ENCODE assay signal across 9 cellular contexts in the genomic region with DNA sequence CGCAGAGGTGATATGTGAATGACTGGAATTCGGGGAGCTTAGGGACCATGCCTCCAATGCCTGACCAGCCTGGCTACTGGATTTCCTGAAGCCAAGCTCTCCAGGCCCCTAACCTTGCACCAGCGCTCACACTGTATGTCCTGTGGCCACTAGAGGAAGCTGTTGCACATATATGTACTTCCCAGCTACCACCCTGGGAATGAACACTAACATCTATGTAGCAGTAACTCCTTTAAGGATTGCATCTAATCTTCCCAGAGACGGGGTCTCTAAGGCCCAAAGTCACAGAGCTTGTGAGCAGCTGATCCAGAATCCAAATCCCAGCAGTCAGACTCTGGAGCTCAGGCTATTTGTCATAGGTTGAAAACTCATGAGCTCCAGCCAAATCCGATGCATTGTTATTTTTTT. TPM values are rescaled to one million over a fixed set of nuclear protein-coding genes. Genes with fewer than 3 reads are reported as not detected.
DNase-seq lines count a peak whose midpoint lies in the region; ATAC-seq, FAIRE-seq and TF ChIP-seq lines count a peak whose summit lies in the region.
"Had no signal": no experiment of that assay in that cellular context is flagged by ENCODE, and none has a peak within 500 bp of the region (broad histone marks: within the 10 kb centered on the region; RNA-seq: fewer than 3 reads in every experiment).

No MANE protein-coding gene starts in this region.

- TF ChIP-seq CTCF in A549 (IDR thresholded peaks at IDR 0.05) (peak; percentile 49), WERI-Rb-1 (IDR thresholded peaks at IDR 0.05; ENCODE audit: low read depth, low read length) (peak; percentile 95)

- no peak overlapping the region for H3K4me3 ChIP-seq in A549
- no peak overlapping the region for H3K4me3 ChIP-seq in WERI-Rb-1 (ENCODE audit: low read depth, low read length)

- DNase-seq in A549 (ENCODE audit: low read depth in 1 of 2, low spot score in 1 of 2) (peak in 1 of 2 experiments; percentile 68), GDM1 (lab: John Stamatoyannopoulos, UW) (peak; percentile 39), NCI-H2171 (lab: John Stamatoyannopoulos, UW) (peak; percentile 68), WERI-Rb-1 (peak; percentile 80), hippocampal formation (lab: John Stamatoyannopoulos, UW) (peak; percentile 47 to 87), superior temporal gyrus (ENCODE audit: extremely low spot score) (peak; percentile 91)

- no peaks in the 10 kb centered on the region for H3K36me3 ChIP-seq in WERI-Rb-1

- H3K27ac ChIP-seq in A549 (no peak overlapping the region), WERI-Rb-1 (no peak overlapping the region)

- peak; percentile 57 to 64 for TF ChIP-seq RAD21 in A549 (conservative IDR thresholded peaks at IDR 0.05 in 1 of 2, IDR thresholded peaks at IDR 0.05 in 1 of 2)

- no peak overlapping the region for H3K4me3 Mint-ChIP-seq in stimulated activated memory B cell treated with anti-CD40 and anti-IgM and Interleukin-4, amounts not matched to agents 10 μg/mL and 1 μg/mL and 100 μg/mL, for 72 hours
- H3K4me3 Mint-ChIP-seq: immature natural killer cell had no signal

- ATAC-seq in A549: peak; percentile 91 to 96
- no peak for ATAC-seq in stimulated activated memory B cell treated with anti-CD40 and anti-IgM and Interleukin-4, amounts not matched to agents 10 μg/mL and 1 μg/mL and 100 μg/mL, for 72 hours
- ATAC-seq in GM19397 (IDR thresholded peaks at IDR 0.05; ENCODE audit: unreplicated experiment): no peak

- H3K27me3 ChIP-seq in WERI-Rb-1 (ENCODE audit: insufficient read depth, low read depth, severe bottlenecking): no peaks in the 10 kb centered on the region

- TF ChIP-seq EP300 in A549 (IDR thresholded peaks at IDR 0.05): no peak

- H3K4me1 ChIP-seq in A549: no peaks in the 10 kb centered on the region

- WGBS in A549 (ENCODE audit: missing lambda C conversion rate): 21% methylated on average over 5 of the region's 5 CpGs

- no peak for FAIRE-seq in A549 (lab: Jason Lieb, UNC)

- no peak for TF ChIP-seq POLR2A in A549 (IDR thresholded peaks at IDR 0.05; ENCODE audit: low read length)

- peaks cover 8% of the 10 kb centered on the region for H3K9me3 ChIP-seq in A549
- H3K9me3 ChIP-seq in WERI-Rb-1 (ENCODE audit: severe bottlenecking): no peaks in the 10 kb centered on the region

- no peak overlapping the region for H3K27ac Mint-ChIP-seq in stimulated activated memory B cell treated with anti-CD40 and anti-IgM and Interleukin-4, amounts not matched to agents 10 μg/mL and 1 μg/mL and 100 μg/mL, for 72 hours
- H3K27ac Mint-ChIP-seq: immature natural killer cell had no signal

- H3K4me1 Mint-ChIP-seq in stimulated activated memory B cell treated with anti-CD40 and anti-IgM and Interleukin-4, amounts not matched to agents 10 μg/mL and 1 μg/mL and 100 μg/mL, for 72 hours: no peaks in the 10 kb centered on the region
- H3K4me1 Mint-ChIP-seq: immature natural killer cell had no signal

- POLR2A ChIA-PET in A549 (lab: Yijun Ruan, JAX): no interaction called here

- H3K27me3 Mint-ChIP-seq in stimulated activated memory B cell treated with anti-CD40 and anti-IgM and Interleukin-4, amounts not matched to agents 10 μg/mL and 1 μg/mL and 100 μg/mL, for 72 hours: peaks cover 16% of the 10 kb centered on the region

- no peaks in the 10 kb centered on the region for H3K36me3 Mint-ChIP-seq in stimulated activated memory B cell treated with anti-CD40 and anti-IgM and Interleukin-4, amounts not matched to agents 10 μg/mL and 1 μg/mL and 100 μg/mL, for 72 hours

- H3K9me3 Mint-ChIP-seq in stimulated activated memory B cell treated with anti-CD40 and anti-IgM and Interleukin-4, amounts not matched to agents 10 μg/mL and 1 μg/mL and 100 μg/mL, for 72 hours: peaks cover 3% of the 10 kb centered on the region
- H3K9me3 Mint-ChIP-seq: immature natural killer cell had no signal

- no peak overlapping the region for H3K4me2 ChIP-seq in A549

- CTCF ChIA-PET in A549 (lab: Yijun Ruan, JAX): interaction anchor here (0.5 to 1.6 kb wide), 13 partner anchors 9 to 189 kb away, joined by 3 to 5 read pairs (median 4); no protein-coding TSS in a partner anchor

TF ChIP-seq in A549, 52 proteins besides CTCF, POLR2A, EP300 and RAD21:
- no peak for TF ChIP-seq JUNB (IDR thresholded peaks at IDR 0.05)
- TF ChIP-seq, protein P1, sequence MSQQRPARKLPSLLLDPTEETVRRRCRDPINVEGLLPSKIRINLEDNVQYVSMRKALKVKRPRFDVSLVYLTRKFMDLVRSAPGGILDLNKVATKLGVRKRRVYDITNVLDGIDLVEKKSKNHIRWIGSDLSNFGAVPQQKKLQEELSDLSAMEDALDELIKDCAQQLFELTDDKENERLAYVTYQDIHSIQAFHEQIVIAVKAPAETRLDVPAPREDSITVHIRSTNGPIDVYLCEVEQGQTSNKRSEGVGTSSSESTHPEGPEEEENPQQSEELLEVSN (IDR thresholded peaks at IDR 0.05; ENCODE audit: borderline replicate concordance, low read depth): no peak
- TF ChIP-seq SMC3 (IDR thresholded peaks at IDR 0.05): peak; percentile 32; the same call in 1 of the 3 replicates

RNA-seq across cellular contexts. Expression of a gene that starts 20.4 kb away (rescaled TPM):
- polyA plus RNA-seq in A549 (2011; rRNA removed): 0.18 and 0.67 TPM in 2 replicates
- polyA plus RNA-seq in A549 (2012; cell fraction: cytosol; rRNA removed): 0.04 and 0.05 TPM in 2 replicates
- not detected in 2 replicates for polyA plus RNA-seq in A549 (2012; cell fraction: nucleus; rRNA removed)
- not detected in 3 replicates for polyA plus RNA-seq in A549 (2017; fragmentation: RNase III; extraction: RNeasy Plus Mini Kit Qiagen cat#74134 plus additional on column Dnase treatment)
- polyA minus RNA-seq in A549 (2011; rRNA and poly(A)+ RNA removed): 0.24 and 0.41 TPM in 2 replicates
- polyA plus RNA-seq: immature natural killer cell had no signal

RNA-seq across cellular contexts. Expression of a gene that starts 26.9 kb away (rescaled TPM):
- polyA plus RNA-seq in A549 (2011; rRNA removed) (not detected in 2 replicates), A549 (2017; fragmentation: RNase III; extraction: RNeasy Plus Mini Kit Qiagen cat#74134 plus additional on column Dnase treatment) (not detected in 3 replicates)
- polyA plus RNA-seq in A549 (2012; cell fraction: cytosol; rRNA removed): not detected in 2 replicates
- polyA plus RNA-seq in A549 (2012; cell fraction: nucleus; rRNA removed): not detected in 2 replicates
- not detected in 2 replicates for polyA minus RNA-seq in A549 (2011; rRNA and poly(A)+ RNA removed)
- polyA plus RNA-seq: immature natural killer cell had no signal

RNA-seq across cellular contexts. Expression of a gene that starts 45.5 kb away (rescaled TPM):
- polyA plus RNA-seq in A549 (2011; rRNA removed): not detected in 2 replicates
- not detected in 2 replicates for polyA plus RNA-seq in A549 (2012; cell fraction: cytosol; rRNA removed)
- not detected in 2 replicates for polyA plus RNA-seq in A549 (2012; cell fraction: nucleus; rRNA removed)
- not detected in 3 replicates for polyA plus RNA-seq in A549 (2017; fragmentation: RNase III; extraction: RNeasy Plus Mini Kit Qiagen cat#74134 plus additional on column Dnase treatment)
- polyA minus RNA-seq in A549 (2011; rRNA and poly(A)+ RNA removed): not detected in 2 replicates
- polyA plus RNA-seq: immature natural killer cell had no signal

Comparison
In these comparisons a context has a peak if more than half of its experiments do, and no peak if none do; other contexts are left out.
1. ATAC-seq: peak in A549 (2 of 2); none in stimulated activated memory B cell treated with anti-CD40 and anti-IgM and Interleukin-4, amounts not matched to agents 10 μg/mL and 1 μg/mL and 100 μg/mL, for 72 hours (single experiment) and GM19397 (single experiment).